Comparison of ENCODE assay signal across 13 cellular contexts in genomic region chr19:54662730-54663129, GRCh38. TPM values are rescaled to one million over a fixed set of nuclear protein-coding genes. Genes with fewer than 3 reads are reported as not detected.
DNase-seq lines count a peak whose midpoint lies in the region; ATAC-seq, FAIRE-seq and TF ChIP-seq lines count a peak whose summit lies in the region.
"Had no signal": no experiment of that assay in that cellular context is flagged by ENCODE, and none has a peak within 500 bp of the region (broad histone marks: within the 10 kb centered on the region; RNA-seq: fewer than 3 reads in every experiment).

LILRB4 (plus strand) TSS chr19:54662985; CDS start chr19:54663034, 49 bp downstream.

- H3K27me3 Mint-ChIP-seq in CD14-positive monocyte (ENCODE audit: low read depth in 3 of 3): peaks cover 0 to 7% (median 2%) of the 10 kb centered on the region in 3 donors
- peaks cover 9% of the 10 kb centered on the region for H3K27me3 Mint-ChIP-seq in activated B cell treated with CpG ODN at 0.5 μM for 24 hours

- H3K36me3 Mint-ChIP-seq in CD14-positive monocyte (peaks cover 47 to 50% of the 10 kb centered on the region in 2 donors), activated B cell treated with CpG ODN at 0.5 μM for 24 hours (ENCODE audit: low read depth) (no peaks in the 10 kb centered on the region)

- TF ChIP-seq CTCF in CD14-positive monocyte (IDR thresholded peaks at IDR 0.05) (no peak), activated B cell treated with CpG ODN at 0.5 μM for 24 hours (IDR thresholded peaks at IDR 0.05) (no peak), foreskin fibroblast (IDR thresholded peaks at IDR 0.05; ENCODE audit: low read depth, low read length) (no peak)

- CTCF ChIA-PET in activated B cell treated with CpG ODN at 0.5 μM for 24 hours (lab: Charles Lee): interaction anchor here (1.7 kb wide), 1 partner anchor 10 kb away, joined by 5 read pairs; no protein-coding TSS in a partner anchor

- ATAC-seq in activated B cell treated with CpG ODN at 0.5 μM for 24 hours (ENCODE audit: low read depth) (peak; percentile 40), HG03565 (IDR thresholded peaks at IDR 0.05; ENCODE audit: unreplicated experiment) (no peak)

- H3K27me3 ChIP-seq in mononuclear cell (ENCODE audit: insufficient read depth, low read length) (no peaks in the 10 kb centered on the region), H7 (ENCODE audit: control insufficient read depth, insufficient read depth, low read length) (no peaks in the 10 kb centered on the region)

- peak; percentile 98 for FAIRE-seq in GM19239 (lab: Jason Lieb, UNC)

- H3K36me3 ChIP-seq in H7 (replicated peaks; ENCODE audit: control insufficient read depth, insufficient read depth, low read length): no peaks in the 10 kb centered on the region

- peaks cover 42% of the 10 kb centered on the region for H3K4me1 ChIP-seq in mononuclear cell (ENCODE audit: insufficient read depth, low read length)

- H3K4me1 Mint-ChIP-seq in CD14-positive monocyte (peaks cover 67% of the 10 kb centered on the region), activated B cell treated with CpG ODN at 0.5 μM for 24 hours (peaks cover 32% of the 10 kb centered on the region)

- H3K9me3 Mint-ChIP-seq in CD14-positive monocyte (peaks cover 0 to 5% (median 2%) of the 10 kb centered on the region in 7 donors), activated B cell treated with CpG ODN at 0.5 μM for 24 hours (peaks cover under 1% of the 10 kb centered on the region)

- DNase-seq in CD14-positive monocyte (ENCODE audit: low spot score): peak; percentile 89
- DNase-seq in GM19239 (ENCODE audit: insufficient read length, low spot score): peak; percentile 46
- no peak for DNase-seq in activated B cell treated with CpG ODN at 0.5 μM for 24 hours
- DNase-seq in G401 (ENCODE audit: low spot score): no peak
- DNase-seq in foreskin fibroblast: no peak
- no peak for DNase-seq in H7
- DNase-seq: activated CD4-positive, alpha-beta T cell treated with anti-CD3 and anti-CD28 coated beads for 1 hour; activated T-cell treated with anti-CD3 and anti-CD28 coated beads, Interleukin-2, amount 50 U/mL, for 48 hours; DMS53; NCI-H1694 treated with DMSO at 0.1 percent for 48 hours; occipital lobe had no signal

- POLR2A ChIA-PET in activated B cell treated with CpG ODN at 0.5 μM for 24 hours (lab: Charles Lee): interaction anchor here (0.6 to 1.8 kb wide), 2 partner anchors 46 to 455 kb away, joined by 3 to 4 read pairs; no protein-coding TSS in a partner anchor

- H3K9me3 ChIP-seq in mononuclear cell (ENCODE audit: low read depth, low read length): no peaks in the 10 kb centered on the region

- peak within 1 kb of the TSS; percentile 83 to 98 (median 96) for H3K27ac Mint-ChIP-seq in CD14-positive monocyte
- H3K27ac Mint-ChIP-seq in activated B cell treated with CpG ODN at 0.5 μM for 24 hours: peak within 1 kb of the TSS; percentile 19

- H3K4me3 ChIP-seq in mononuclear cell (ENCODE audit: low read length) (peak within 1 kb of the TSS; percentile 35), foreskin fibroblast (ENCODE audit: low read depth in 1 of 2, low read length in 2 of 2) (no peak within 1 kb of the TSS), H7 (ENCODE audit: insufficient read depth, low read depth, low read length) (no peak within 1 kb of the TSS)

- H3K4me3 Mint-ChIP-seq in CD14-positive monocyte (peak within 1 kb of the TSS; percentile 87 to 95), activated B cell treated with CpG ODN at 0.5 μM for 24 hours (peak within 1 kb of the TSS; percentile 56)

- in situ Hi-C loops in G401 (cut with HindIII; ENCODE audit: low sequenced_read_pairs): loop anchor here (25.0 kb wide), 1 partner anchor 125 kb away; no protein-coding TSS in a partner anchor

- intact Hi-C loops in CD14-positive monocyte (cut with micrococcal nuclease): loop anchor here in 1 of 2 donors (5.0 kb wide), 1 partner anchor 240 kb away; no protein-coding TSS in a partner anchor
- intact Hi-C loops in activated B cell treated with CpG ODN at 0.5 μM for 24 hours (cut with micrococcal nuclease): loop anchor here (5.0 kb wide), 1 partner anchor 45 kb away; no protein-coding TSS in a partner anchor

RNA-seq across cellular contexts. Expression of gene LILRB4, which starts in this region (rescaled TPM):
- polyA plus RNA-seq in CD14-positive monocyte: 10 to 100 TPM; 35.8 to 58.0 TPM
- 0.76 and 1.4 TPM in 2 replicates for total RNA-seq in activated B cell treated with CpG ODN at 0.5 μM for 24 hours
- 16.7 TPM for total RNA-seq in mononuclear cell
- not detected in 2 replicates for total RNA-seq in G401 (2014; rRNA removed; shearing (Covaris generic))
- total RNA-seq in H7 (2014; rRNA removed; shearing (Covaris generic)): not detected in 2 replicates

Comparison
In these comparisons a context has a peak if more than half of its experiments do, and no peak if none do; other contexts are left out.
1. DNase-seq: peak in CD14-positive monocyte (single experiment) and GM19239 (single experiment); none in activated B cell treated with CpG ODN at 0.5 μM for 24 hours (single experiment), G401 (single experiment), foreskin fibroblast (0 of 2) and H7 (single experiment).